Comparison of ENCODE assay signal across 30 cellular contexts in genomic region chr1:78683079-78683478, GRCh38.
"Had no signal": no experiment of that assay in that cellular context is flagged by ENCODE, and none has a peak within 500 bp of the region (broad histone marks: within the 10 kb centered on the region; RNA-seq: fewer than 3 reads in every experiment).

No MANE protein-coding gene starts in this region.

- H3K4me3 ChIP-seq: ascending aorta, esophagus squamous epithelium had no signal

- DNase-seq: activated CD4-positive, alpha-beta memory T cell treated with anti-CD3 and anti-CD28 coated beads for 36 hours; activated CD4-positive, alpha-beta T cell treated with anti-CD3 and anti-CD28 coated beads for 36 hours; activated CD4-positive, alpha-beta T cell treated with anti-CD3 and anti-CD28 coated beads, Interleukin-2, amount 10 ng/mL, durations not matched to agents 24 days and 14 days; activated CD4-positive, CD25-positive, alpha-beta regulatory T cell; activated CD4-positive, CD25-positive, alpha-beta regulatory T cell treated with anti-CD3 and anti-CD28 coated beads, Interleukin-2, amount 50 U/mL, for 72 hours; activated CD8-positive, alpha-beta memory T cell treated with anti-CD3 and anti-CD28 coated beads, Interleukin-2, amount 50 U/mL, for 48 hours; activated CD8-positive, alpha-beta T cell treated with anti-CD3 and anti-CD28 coated beads, Interleukin-2, amount 10 ng/mL, durations not matched to agents 7 days and 5 days; activated gamma-delta T cell; activated naive CD4-positive, alpha-beta T cell; activated naive CD4-positive, alpha-beta T cell treated with anti-CD3 and anti-CD28 coated beads, Interleukin-2, amount 10 ng/mL, durations not matched to agents 7 days and 5 days; activated naive CD8-positive, alpha-beta T cell treated with anti-CD3 and anti-CD28 coated beads, Interleukin-2, amount 10 ng/mL, durations not matched to agents 7 days and 5 days; activated T-cell treated with anti-CD3 and anti-CD28 coated beads for 4 hours; activated T-cell treated with anti-CD3 and anti-CD28 coated beads, Interleukin-2, amount 50 U/mL, for 24 hours; activated T-cell treated with anti-CD3 and anti-CD28 coated beads, Interleukin-2, amount 50 U/mL, for 72 hours; brain microvascular endothelial cell; cortex of kidney; dermis blood vessel endothelial cell; effector CD4-positive, alpha-beta T cell; effector memory CD8-positive, alpha-beta T cell; esophagus squamous epithelium; T1000 had no signal

- H3K27ac ChIP-seq: ascending aorta, brain microvascular endothelial cell, epithelial cell of prostate, esophagus squamous epithelium had no signal

- H3K27ac Mint-ChIP-seq: activated CD4-positive, alpha-beta memory T cell treated with anti-CD3 and anti-CD28 coated beads for 36 hours; activated CD4-positive, alpha-beta T cell treated with anti-CD3 and anti-CD28 coated beads for 36 hours; activated CD4-positive, alpha-beta T cell treated with anti-CD3 and anti-CD28 coated beads, Interleukin-2, amount 10 ng/mL, durations not matched to agents 24 days and 14 days; activated CD8-positive, alpha-beta T cell treated with anti-CD3 and anti-CD28 coated beads, Interleukin-2, amount 10 ng/mL, durations not matched to agents 7 days and 5 days; activated naive CD4-positive, alpha-beta T cell treated with anti-CD3 and anti-CD28 coated beads, Interleukin-2, amount 10 ng/mL, durations not matched to agents 7 days and 5 days; activated naive CD4-positive, alpha-beta T cell treated with anti-CD3 and anti-CD28 coated beads, Interleukin-2, amount 50 U/mL, for 72 hours; activated naive CD8-positive, alpha-beta T cell treated with anti-CD3 and anti-CD28 coated beads, Interleukin-2, amount 10 ng/mL, durations not matched to agents 7 days and 5 days; activated T-cell treated with anti-CD3 and anti-CD28 coated beads, Interleukin-2, amount 50 U/mL, for 24 hours; activated T-cell treated with anti-CD3 and anti-CD28 coated beads, Interleukin-2, amount 50 U/mL, for 72 hours; effector memory CD8-positive, alpha-beta T cell; T-helper 1 cell treated with Interleukin-12 subunit alpha and Interleukin-12 subunit beta and Interleukin-4 antibody, amounts not matched to agents 30 μg/mL and 1 μg/mL, for 36 hours; T-helper 2 cell treated with Interferon-gamma antibody and Interleukin-4, amounts not matched to agents 5 μg/mL and 100 μg/mL, for 36 hours had no signal

- ATAC-seq: activated CD4-positive, alpha-beta T cell treated with anti-CD3 and anti-CD28 coated beads for 36 hours; activated CD8-positive, alpha-beta T cell treated with anti-CD3 and anti-CD28 coated beads, Interleukin-2, amount 10 ng/mL, durations not matched to agents 7 days and 5 days; activated naive CD4-positive, alpha-beta T cell treated with anti-CD3 and anti-CD28 coated beads, Interleukin-2, amount 50 U/mL, for 72 hours; activated T-cell treated with anti-CD3 and anti-CD28 coated beads, Interleukin-2, amount 50 U/mL, for 72 hours; effector memory CD8-positive, alpha-beta T cell had no signal

- H3K4me1 ChIP-seq: ascending aorta, esophagus squamous epithelium had no signal

- H3K27me3 ChIP-seq: ascending aorta, brain microvascular endothelial cell had no signal

- H3K36me3 Mint-ChIP-seq: activated CD4-positive, alpha-beta memory T cell treated with anti-CD3 and anti-CD28 coated beads for 36 hours; activated naive CD4-positive, alpha-beta T cell treated with anti-CD3 and anti-CD28 coated beads, Interleukin-2, amount 10 ng/mL, durations not matched to agents 7 days and 5 days; activated naive CD4-positive, alpha-beta T cell treated with anti-CD3 and anti-CD28 coated beads, Interleukin-2, amount 50 U/mL, for 72 hours had no signal

- H3K36me3 ChIP-seq: ascending aorta, brain microvascular endothelial cell, esophagus squamous epithelium had no signal

- H3K4me3 Mint-ChIP-seq: activated CD4-positive, alpha-beta memory T cell treated with anti-CD3 and anti-CD28 coated beads for 36 hours; activated CD4-positive, alpha-beta T cell treated with anti-CD3 and anti-CD28 coated beads for 36 hours; activated CD4-positive, alpha-beta T cell treated with anti-CD3 and anti-CD28 coated beads, Interleukin-2, amount 10 ng/mL, durations not matched to agents 24 days and 14 days; activated CD8-positive, alpha-beta T cell treated with anti-CD3 and anti-CD28 coated beads, Interleukin-2, amount 10 ng/mL, durations not matched to agents 7 days and 5 days; activated naive CD4-positive, alpha-beta T cell treated with anti-CD3 and anti-CD28 coated beads, Interleukin-2, amount 10 ng/mL, durations not matched to agents 7 days and 5 days; activated naive CD8-positive, alpha-beta T cell treated with anti-CD3 and anti-CD28 coated beads, Interleukin-2, amount 10 ng/mL, durations not matched to agents 7 days and 5 days; activated T-cell treated with anti-CD3 and anti-CD28 coated beads, Interleukin-2, amount 50 U/mL, for 24 hours; activated T-cell treated with anti-CD3 and anti-CD28 coated beads, Interleukin-2, amount 50 U/mL, for 72 hours; central memory CD8-positive, alpha-beta T cell; effector memory CD8-positive, alpha-beta T cell; T-helper 1 cell treated with Interleukin-12 subunit alpha and Interleukin-12 subunit beta and Interleukin-4 antibody, amounts not matched to agents 30 μg/mL and 1 μg/mL, for 36 hours; T-helper 2 cell treated with Interferon-gamma antibody and Interleukin-4, amounts not matched to agents 5 μg/mL and 100 μg/mL, for 36 hours had no signal

- FAIRE-seq: bronchial epithelial cell, colon, frontal cortex had no signal

- H3K9me3 Mint-ChIP-seq: activated CD4-positive, alpha-beta memory T cell treated with anti-CD3 and anti-CD28 coated beads for 36 hours; activated naive CD4-positive, alpha-beta T cell treated with anti-CD3 and anti-CD28 coated beads, Interleukin-2, amount 10 ng/mL, durations not matched to agents 7 days and 5 days; activated naive CD4-positive, alpha-beta T cell treated with anti-CD3 and anti-CD28 coated beads, Interleukin-2, amount 50 U/mL, for 72 hours; activated T-cell treated with anti-CD3 and anti-CD28 coated beads, Interleukin-2, amount 50 U/mL, for 24 hours; activated T-cell treated with anti-CD3 and anti-CD28 coated beads, Interleukin-2, amount 50 U/mL, for 72 hours; central memory CD8-positive, alpha-beta T cell; effector memory CD8-positive, alpha-beta T cell; T-helper 2 cell treated with Interferon-gamma antibody and Interleukin-4, amounts not matched to agents 5 μg/mL and 100 μg/mL, for 36 hours had no signal

- H3K9me3 ChIP-seq: ascending aorta, esophagus squamous epithelium had no signal
